ENCODE assay signal across 28 cellular contexts in genomic region chr4:85170241-85170640, GRCh38.
"Had no signal": no experiment of that assay in that cellular context is flagged by ENCODE, and none has a peak within 500 bp of the region (broad histone marks: within the 10 kb centered on the region; RNA-seq: fewer than 3 reads in every experiment).

No MANE protein-coding gene starts in this region.

- H3K4me3 ChIP-seq: body of pancreas, coronary artery, dorsolateral prefrontal cortex, esophagus muscularis mucosa, gastroesophageal sphincter, heart right ventricle had no signal

- H3K36me3 ChIP-seq: esophagus muscularis mucosa, gastroesophageal sphincter, heart right ventricle, WERI-Rb-1 had no signal

- DNase-seq: activated B cell treated with CpG ODN at 0.5 μM for 24 hours; activated CD4-positive, alpha-beta T cell treated with anti-CD3 and anti-CD28 coated beads for 48 hours; activated CD4-positive, alpha-beta T cell treated with anti-CD3 and anti-CD28 coated beads, Interleukin-2, amount 50 U/mL, for 1 hour; activated CD4-positive, alpha-beta T cell treated with anti-CD3 and anti-CD28 coated beads, Interleukin-2, amount 50 U/mL, for 48 hours; activated CD8-positive, alpha-beta memory T cell treated with anti-CD3 and anti-CD28 coated beads for 24 hours; activated CD8-positive, alpha-beta T cell treated with anti-CD3 and anti-CD28 coated beads for 36 hours; activated effector memory CD4-positive, alpha-beta T cell treated with Interleukin-2 at 50 U/mL for 16 hours; activated gamma-delta T cell treated with Interleukin-2 at 50 U/mL for 16 hours; activated naive CD4-positive, alpha-beta T cell treated with anti-CD3 and anti-CD28 coated beads, Interleukin-2, amount 50 U/mL, for 16 hours; activated naive CD4-positive, alpha-beta T cell treated with Interleukin-2 at 50 U/mL for 16 hours; activated T-cell treated with anti-CD3 and anti-CD28 coated beads, Interleukin-2, amount 50 U/mL, for 4 hours; amygdala; aorta; body of pancreas; dorsolateral prefrontal cortex; effector memory CD4-positive, alpha-beta T cell; endodermal cell; erythroblast; heart right ventricle; T-helper 1 cell; T-helper 17 cell; T1000; WERI-Rb-1 had no signal

- H3K9me3 ChIP-seq: body of pancreas, esophagus muscularis mucosa had no signal

- H3K4me1 ChIP-seq: body of pancreas, esophagus muscularis mucosa, gastroesophageal sphincter, heart right ventricle had no signal

- H3K27ac ChIP-seq: body of pancreas, coronary artery, dorsolateral prefrontal cortex, esophagus muscularis mucosa, gastroesophageal sphincter, heart right ventricle, WERI-Rb-1 had no signal

- H3K27me3 ChIP-seq: body of pancreas, dorsolateral prefrontal cortex, esophagus muscularis mucosa, gastroesophageal sphincter, heart right ventricle had no signal

- ATAC-seq: activated CD4-positive, CD25-positive, alpha-beta regulatory T cell treated with anti-CD3 and anti-CD28 coated beads, Interleukin-2, amount 50 U/mL, for 24 hours; activated CD8-positive, alpha-beta T cell treated with anti-CD3 and anti-CD28 coated beads for 36 hours; activated T-cell treated with anti-CD3 and anti-CD28 coated beads, Interleukin-2, amount 50 U/mL, for 4 hours; activated T-helper 17 cell treated with anti-CD3 and anti-CD28 coated beads, Interleukin-2, amount 50 U/mL, for 72 hours; body of pancreas; gastroesophageal sphincter; heart right ventricle; T-helper 17 cell had no signal
